In the genomic region with DNA sequence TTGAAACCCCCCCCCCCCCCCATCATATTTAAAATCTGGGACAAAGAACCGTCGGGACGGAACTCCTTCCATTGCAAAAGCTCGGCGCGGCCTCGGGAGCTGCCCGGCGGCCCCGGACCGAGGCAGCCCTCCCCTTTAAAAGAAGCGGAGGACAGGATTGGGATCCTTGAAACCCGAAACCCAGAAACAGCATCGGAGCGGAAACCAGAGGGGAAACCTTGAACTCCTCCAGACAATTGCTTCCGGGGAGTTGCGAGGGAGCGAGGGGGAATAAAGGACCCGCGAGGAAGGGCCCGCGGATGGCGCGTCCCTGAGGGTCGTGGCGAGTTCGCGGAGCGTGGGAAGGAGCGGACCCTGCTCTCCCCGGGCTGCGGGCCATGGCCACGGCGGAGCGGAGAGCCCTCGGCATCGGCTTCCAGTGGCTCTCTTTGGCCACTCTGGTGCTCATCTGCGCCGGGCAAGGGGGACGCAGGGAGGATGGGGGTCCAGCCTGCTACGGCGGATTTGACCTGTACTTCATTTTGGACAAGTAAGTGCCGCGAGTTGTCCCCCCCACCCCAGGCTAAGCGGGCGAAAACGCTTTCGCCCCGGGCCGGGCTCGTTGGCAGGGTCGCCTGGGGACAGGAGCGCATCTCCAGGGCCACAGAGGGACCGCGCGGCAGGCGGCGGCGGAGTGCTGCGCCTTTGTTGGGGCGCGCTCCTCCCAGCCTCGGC, we compare ENCODE assay signal across 8 cellular contexts. TPM values are rescaled to one million over a fixed set of nuclear protein-coding genes. Genes with fewer than 3 reads are reported as not detected.
DNase-seq lines count a peak whose midpoint lies in the region; ATAC-seq and TF ChIP-seq lines count a peak whose summit lies in the region.

ANTXR1 (plus strand) TSS at position 57 of the 714 bp plus-strand sequence; CDS start at position 378, 321 bp downstream.

- in situ Hi-C loops in astrocyte of the cerebellum (cut with HindIII; ENCODE audit: low sequenced_read_pairs), result loop anchor here (25.0 kb wide), 1 partner anchor 99 kb away; no protein-coding TSS in a partner anchor

- DNase-seq in AG09309 (ENCODE audit: low read depth), result no peak
- peak; percentile 84 for DNase-seq in HCEC 1CT
- peak; percentile 33 for DNase-seq in NCI-H748 treated with DMSO at 0.1 percent for 48 hours (lab: John Stamatoyannopoulos, UW)
- DNase-seq in astrocyte of the cerebellum (ENCODE audit: low read depth), result peak; percentile 64
- peak; percentile 69 for DNase-seq in hepatocyte (ENCODE audit: low spot score)
- peak; percentile 27 for DNase-seq in prostate gland (ENCODE audit: low spot score)
- DNase-seq in GM19240 (ENCODE audit: insufficient read length, low spot score), result no peak

- 1% methylated on average over 61 of the region's 63 CpGs for WGBS in hepatocyte (ENCODE audit: low lambda C conversion rate, missing lambda C conversion rate)
- WGBS in prostate gland, result 1% methylated on average over 53 of the region's 63 CpGs

- ATAC-seq in HG02610 (IDR thresholded peaks at IDR 0.05; ENCODE audit: unreplicated experiment), result no peak

- H4K20me1 ChIP-seq in hepatocyte (ENCODE audit: insufficient read depth, poor library complexity, severe bottlenecking), result peaks cover 19% of the 10 kb centered on the region

- no peak for TF ChIP-seq POLR2A in prostate gland (IDR thresholded peaks at IDR 0.05)

- peak within 1 kb of the TSS; percentile 90 for H2AFZ ChIP-seq in hepatocyte

- peak within 1 kb of the TSS; percentile 82 for H3K4me2 ChIP-seq in hepatocyte

- H3K4me3 ChIP-seq in AG09309 (ENCODE audit: control insufficient read depth, low read depth, low read length) (peak within 1 kb of the TSS; percentile 95), astrocyte of the cerebellum (ENCODE audit: low read depth, low read length) (peak within 1 kb of the TSS; percentile 82), hepatocyte (peak within 1 kb of the TSS; percentile 50), prostate gland (peak within 1 kb of the TSS; percentile 46 to 48)

- no peaks in the 10 kb centered on the region for H3K9me2 ChIP-seq in hepatocyte (replicated peaks; ENCODE audit: insufficient read depth)

- no peaks in the 10 kb centered on the region for H3K36me3 ChIP-seq in hepatocyte (replicated peaks; ENCODE audit: insufficient read depth, low read depth)
- H3K36me3 ChIP-seq in prostate gland, result no peaks in the 10 kb centered on the region

- H3K27ac ChIP-seq in hepatocyte (peak within 1 kb of the TSS; percentile 60), prostate gland (peak within 1 kb of the TSS; percentile 51 to 73)

- intact Hi-C loops in prostate gland (cut with DNase I), result loop anchor here (1.0 to 10.0 kb wide), 7 partner anchors 68 to 702 kb away; partner anchors contain the start of genes AAK1 and NFU1

- H3K27me3 ChIP-seq in hepatocyte (peaks cover 11% of the 10 kb centered on the region), prostate gland (replicated peaks; ENCODE audit: insufficient read depth) (no peaks in the 10 kb centered on the region)

- peaks cover 6% of the 10 kb centered on the region for H3K4me1 ChIP-seq in hepatocyte (ENCODE audit: insufficient read depth)
- no peaks in the 10 kb centered on the region for H3K4me1 ChIP-seq in prostate gland (replicated peaks)

- H3K9me3 ChIP-seq in hepatocyte (ENCODE audit: low read depth) (no peaks in the 10 kb centered on the region), prostate gland (no peaks in the 10 kb centered on the region)

- peaks cover 42% of the 10 kb centered on the region for H3K79me2 ChIP-seq in hepatocyte

- TF ChIP-seq CTCF in AG09309 (IDR thresholded peaks at IDR 0.05; ENCODE audit: control insufficient read depth, insufficient read depth, low read depth, low read length, missing control alignments), result no peak
- no peak for TF ChIP-seq CTCF in astrocyte of the cerebellum (IDR thresholded peaks at IDR 0.05; ENCODE audit: low read depth, low read length, missing control alignments)
- no peak for TF ChIP-seq CTCF in hepatocyte (IDR thresholded peaks at IDR 0.05; ENCODE audit: poor library complexity)
- TF ChIP-seq CTCF in prostate gland (IDR thresholded peaks at IDR 0.05), result peak in 1 of 4 experiments; percentile 10

RNA-seq across cellular contexts. Expression of gene ANTXR1, which starts in this region (rescaled TPM):
- total RNA-seq in hepatocyte (24.5 and 34.7 TPM in 2 replicates), prostate gland (10 to 100 TPM; 25.8 to 48.7 TPM)
- polyA plus RNA-seq in hepatocyte, result 29.1 and 35.3 TPM in 2 replicates

Comparison
In these comparisons a context has a peak if more than half of its experiments do, and no peak if none do; other contexts are left out.
1. DNase-seq: peak in HCEC 1CT (single experiment), NCI-H748 treated with DMSO at 0.1 percent for 48 hours (single experiment), astrocyte of the cerebellum (single experiment), hepatocyte (single experiment) and prostate gland (single experiment); none in AG09309 (single experiment) and GM19240 (single experiment).
2. Peak in every context shown above with its lines, with median percentiles within 50 percentile points of each other: H3K4me3 ChIP-seq.